18 cellular contexts compared by ENCODE assay signal in genomic region chr3:143850877-143851276, GRCh38. TPM values are rescaled to one million over a fixed set of nuclear protein-coding genes. Genes with fewer than 3 reads are reported as not detected.
A peak's percentile ranks its signal among the peaks of the same experiment; 100 is the strongest.
DNase-seq lines count a peak whose midpoint lies in the region; ATAC-seq lines count a peak whose summit lies in the region.
"Had no signal": no experiment of that assay in that cellular context is flagged by ENCODE, and none has a peak within 500 bp of the region (broad histone marks: within the 10 kb centered on the region; RNA-seq: fewer than 3 reads in every experiment).

No MANE protein-coding gene starts in this region.

- H3K4me3 ChIP-seq in adipocyte (ENCODE audit: low read length) (no peak overlapping the region), mesenchymal stem cell (ENCODE audit: insufficient read depth in 1 of 2, low read depth in 1 of 2, low read length in 2 of 2) (no peak overlapping the region)
- H3K4me3 ChIP-seq: dorsolateral prefrontal cortex, pancreas had no signal

- H2BK12ac ChIP-seq in mesenchymal stem cell (ENCODE audit: low read length in 2 of 2) = no peak overlapping the region

- peak; percentile 21 for DNase-seq in adipocyte (ENCODE audit: low read depth)
- DNase-seq in mesenchymal stem cell = peak; percentile 25
- no peak for DNase-seq in stimulated activated CD4-positive, alpha-beta T cell treated with anti-CD3 and anti-CD28 coated beads, Interleukin-4, amount 100 ng/mL, for 24 hours
- no peak for DNase-seq in NCI-H1105 (lab: John Stamatoyannopoulos, UW)
- DNase-seq in dedifferentiated amniotic fluid mesenchymal stem cell (ENCODE audit: extremely low spot score) = no peak
- DNase-seq in AG08396 (ENCODE audit: low spot score) = no peak
- DNase-seq: activated CD8-positive, alpha-beta memory T cell treated with anti-CD3 and anti-CD28 coated beads for 24 hours; Caco-2; dorsolateral prefrontal cortex; GF-D8; NCI-H1092 treated with DMSO at 0.1 percent for 48 hours; NCI-H2171 treated with DMSO at 0.1 percent for 48 hours; pancreas; RPMI8226; substantia nigra had no signal

- H2BK5ac ChIP-seq in mesenchymal stem cell (ENCODE audit: low read depth, low read length, poor library complexity, severe bottlenecking) = no peak overlapping the region

- H3K9me3 ChIP-seq in adipocyte (ENCODE audit: control insufficient read depth, low read length) (no peaks in the 10 kb centered on the region), mesenchymal stem cell (ENCODE audit: control insufficient read depth, low read length) (no peaks in the 10 kb centered on the region)
- H3K9me3 ChIP-seq: Caco-2, pancreas had no signal

- no peak overlapping the region for H3K4ac ChIP-seq in mesenchymal stem cell (ENCODE audit: low read depth in 1 of 2, low read length in 2 of 2)

- ATAC-seq in GM18873 (IDR thresholded peaks at IDR 0.05; ENCODE audit: low FRiP score, unreplicated experiment) (peak; percentile 30), HG02852 (IDR thresholded peaks at IDR 0.05; ENCODE audit: unreplicated experiment) (peak; percentile 30)
- ATAC-seq: left lobe of liver, pancreas had no signal

- H2BK15ac ChIP-seq in mesenchymal stem cell (ENCODE audit: low read depth, poor library complexity, severe bottlenecking) = no peak overlapping the region

- H3K18ac ChIP-seq in mesenchymal stem cell (ENCODE audit: low read depth in 1 of 2, low read length in 2 of 2) = no peak overlapping the region

- no peaks in the 10 kb centered on the region for H3K36me3 ChIP-seq in adipocyte (ENCODE audit: control insufficient read depth, insufficient read depth, low read length, severe bottlenecking)
- no peaks in the 10 kb centered on the region for H3K36me3 ChIP-seq in mesenchymal stem cell (ENCODE audit: control insufficient read depth in 1 of 2, insufficient read depth in 2 of 2, low read depth in 1 of 2, low read length in 2 of 2)
- H3K36me3 ChIP-seq: pancreas had no signal

- no peak overlapping the region for H2AK5ac ChIP-seq in mesenchymal stem cell (ENCODE audit: low read length, severe bottlenecking)

- H3K27ac ChIP-seq in mesenchymal stem cell (ENCODE audit: low read length, poor library complexity, severe bottlenecking) = no peak overlapping the region
- H3K27ac ChIP-seq: pancreas had no signal

- no peak overlapping the region for H4K8ac ChIP-seq in mesenchymal stem cell (ENCODE audit: low read length)

- H3K4me1 ChIP-seq in adipocyte (ENCODE audit: control insufficient read depth, insufficient read depth, low read length) = peaks cover 31% of the 10 kb centered on the region
- no peaks in the 10 kb centered on the region for H3K4me1 ChIP-seq in mesenchymal stem cell (ENCODE audit: control insufficient read depth, insufficient read depth, low read depth, low read length)
- H3K4me1 ChIP-seq: pancreas had no signal

- no peak overlapping the region for H4K91ac ChIP-seq in mesenchymal stem cell (ENCODE audit: low read length)

- H3K9ac ChIP-seq in adipocyte (ENCODE audit: low read length) (no peak overlapping the region), mesenchymal stem cell (ENCODE audit: low read length) (peak overlapping the region; percentile 12)

- no peak overlapping the region for H3K14ac ChIP-seq in mesenchymal stem cell (ENCODE audit: low read length in 2 of 2)

- H3K23ac ChIP-seq in mesenchymal stem cell (ENCODE audit: low read length in 2 of 2) = no peak overlapping the region

- H3K4me2 ChIP-seq in mesenchymal stem cell (ENCODE audit: low read length, poor library complexity, severe bottlenecking) = no peak overlapping the region

- H3K27me3 ChIP-seq in adipocyte (replicated peaks; ENCODE audit: control insufficient read depth, insufficient read depth, low read length) (no peaks in the 10 kb centered on the region), mesenchymal stem cell (ENCODE audit: control insufficient read depth in 1 of 2, insufficient read depth in 1 of 2, low read length in 2 of 2) (no peaks in the 10 kb centered on the region)
- H3K27me3 ChIP-seq: dorsolateral prefrontal cortex, pancreas had no signal

- H3K79me1 ChIP-seq in mesenchymal stem cell (replicated peaks; ENCODE audit: low read length, poor library complexity, severe bottlenecking) = no peaks in the 10 kb centered on the region

- no peak overlapping the region for H2AFZ ChIP-seq in mesenchymal stem cell (ENCODE audit: low read depth, low read length)

- no peak overlapping the region for H2BK120ac ChIP-seq in mesenchymal stem cell (ENCODE audit: low read depth, low read length)

RNA-seq across cellular contexts. Expression of gene SLC9A9, which starts 2.6 kb away (rescaled TPM):
- 6.2 TPM for polyA plus RNA-seq in mesenchymal stem cell (2013, experiment 1 of 2)
- polyA plus RNA-seq in mesenchymal stem cell (2013, experiment 2 of 2) = 6.2 TPM

Comparison
In these comparisons a context has a peak if more than half of its experiments do, and no peak if none do; other contexts are left out.
1. DNase-seq: peak in adipocyte (single experiment) and mesenchymal stem cell (single experiment); none in stimulated activated CD4-positive, alpha-beta T cell treated with anti-CD3 and anti-CD28 coated beads, Interleukin-4, amount 100 ng/mL, for 24 hours (single experiment), NCI-H1105 (single experiment), dedifferentiated amniotic fluid mesenchymal stem cell (single experiment) and AG08396 (single experiment).